16 cellular contexts compared by ENCODE assay signal in genomic region chr7:135964254-135964653, GRCh38. TPM values are rescaled to one million over a fixed set of nuclear protein-coding genes. Genes with fewer than 3 reads are reported as not detected.
DNase-seq lines count a peak whose midpoint lies in the region; ATAC-seq, FAIRE-seq and TF ChIP-seq lines count a peak whose summit lies in the region.
"Had no signal": no experiment of that assay in that cellular context is flagged by ENCODE, and none has a peak within 500 bp of the region (broad histone marks: within the 10 kb centered on the region; RNA-seq: fewer than 3 reads in every experiment).

No MANE protein-coding gene starts in this region.

- H3K9ac ChIP-seq in K562 (ENCODE audit: insufficient read depth in 1 of 2, low read depth in 2 of 2, low read length in 2 of 2) = no peak overlapping the region

- H2AFZ ChIP-seq in K562 (ENCODE audit: low read depth, low read length) = no peak overlapping the region

- peak overlapping the region in 1 of 3 donors; percentile 73 for H3K27ac Mint-ChIP-seq in IgD-negative memory B cell
- no peak overlapping the region for H3K27ac Mint-ChIP-seq in activated naive CD8-positive, alpha-beta T cell treated with anti-CD3 and anti-CD28 coated beads for 36 hours

- no peak for TF ChIP-seq RAD21 in K562 (CRISPR knock-in tag; conservative IDR thresholded peaks at IDR 0.05 in 1 of 2, IDR thresholded peaks at IDR 0.05 in 1 of 2)

- H3K9me3 Mint-ChIP-seq in IgD-negative memory B cell = no peaks in the 10 kb centered on the region
- no peaks in the 10 kb centered on the region for H3K9me3 Mint-ChIP-seq in activated naive CD8-positive, alpha-beta T cell treated with anti-CD3 and anti-CD28 coated beads for 36 hours

- intact Hi-C loops in K562 (cut with micrococcal nuclease) = no loop called here

- no peaks in the 10 kb centered on the region for H3K9me1 ChIP-seq in K562 (ENCODE audit: control insufficient read depth, insufficient read depth, low read length)

- H3K4me3 Mint-ChIP-seq in IgD-negative memory B cell = peak overlapping the region in 3 of 4 donors; percentile 30 to 82 (median 63)
- H3K4me3 Mint-ChIP-seq in activated naive CD8-positive, alpha-beta T cell treated with anti-CD3 and anti-CD28 coated beads for 36 hours = no peak overlapping the region

- peaks cover 0 to 15% of the 10 kb centered on the region in 2 experiments; a peak in 4 of 5 replicates for H3K4me1 ChIP-seq in K562 (replicated peaks in 1 of 2; ENCODE audit: control insufficient read depth in 2 of 2, insufficient read depth in 2 of 2, low read length in 2 of 2)
- H3K4me1 ChIP-seq: prostate gland had no signal

- no peak overlapping the region for H3K4me3 ChIP-seq in K562
- H3K4me3 ChIP-seq: prostate gland had no signal

- TF ChIP-seq POLR2A in K562 (conservative IDR thresholded peaks at IDR 0.05) = no peak

- H3K79me2 ChIP-seq in K562 (ENCODE audit: control insufficient read depth, insufficient read depth, low read length) = peaks cover 96% of the 10 kb centered on the region

- FAIRE-seq in K562 (lab: Jason Lieb, UNC) = no peak
- FAIRE-seq: endothelial cell of umbilical vein had no signal

- no peak for TF ChIP-seq CTCF in K562 (IDR thresholded peaks at IDR 0.05 in 2 of 3, conservative IDR thresholded peaks at IDR 0.05 in 1 of 3; ENCODE audit: insufficient read depth in 2 of 3, low read depth in 1 of 3, low read length in 3 of 3)

- H3K36me3 ChIP-seq in K562 (ENCODE audit: control insufficient read depth, insufficient read depth, low read length) = peaks cover 39% of the 10 kb centered on the region
- H3K36me3 ChIP-seq: prostate gland had no signal

- no TSS peak for BruUV-seq in K562 (replicated peaks; lab: Mats Ljungman, UMichigan)

- DNase-seq in CD1c-positive myeloid dendritic cell (ENCODE audit: extremely low spot score) (peak; percentile 49), K562 (ENCODE audit: extremely low read depth in 1 of 4, low spot score in 3 of 4) (no peak), myocyte (ENCODE audit: low read depth) (peak; percentile 20), NCI-H1694 treated with DMSO at 0.1 percent for 48 hours (lab: John Stamatoyannopoulos, UW) (no peak)
- DNase-seq in activated naive CD8-positive, alpha-beta T cell treated with anti-CD3 and anti-CD28 coated beads for 36 hours = no peak
- DNase-seq in activated CD8-positive, alpha-beta memory T cell treated with anti-CD3 and anti-CD28 coated beads, Interleukin-2, amount 50 U/mL, for 48 hours = no peak
- DNase-seq: activated effector memory CD4-positive, alpha-beta T cell treated with Interleukin-2 at 50 U/mL for 16 hours; BE2C; heart right ventricle; Karpas-422; PC-3; stimulated activated naive CD8-positive, alpha-beta T cell treated with anti-CD3 and anti-CD28 coated beads, Interleukin-15, Interleukin-2, amounts not matched to agents 100 U/mL and 50 U/mL, for 24 hours had no signal

- in situ Hi-C loops in K562 (cut with MboI) = loop anchor here (10.0 to 25.0 kb wide), 2 partner anchors 449 to 1302 kb away; partner anchors contain the start of gene CNOT4

- peak overlapping the region; percentile 1; the same call in 1 of the 3 replicates for H3K27ac ChIP-seq in K562 (ENCODE audit: extremely low read depth, low read depth, low read length)
- H3K27ac ChIP-seq: prostate gland had no signal

- H3K27me3 Mint-ChIP-seq in IgD-negative memory B cell = no peaks in the 10 kb centered on the region
- H3K27me3 Mint-ChIP-seq in activated naive CD8-positive, alpha-beta T cell treated with anti-CD3 and anti-CD28 coated beads for 36 hours = no peaks in the 10 kb centered on the region

- H3K9me3 ChIP-seq in K562 (replicated peaks; ENCODE audit: control insufficient read depth, insufficient read depth, low read depth, low read length) = no peaks in the 10 kb centered on the region
- H3K9me3 ChIP-seq: BE2C, heart right ventricle, prostate gland had no signal

- no peak overlapping the region for H3K4me2 ChIP-seq in K562 (ENCODE audit: insufficient read depth, low read length)

- POLR2A ChIA-PET in K562 (lab: Yijun Ruan, JAX) = interaction anchor here (0.6 to 2.2 kb wide), 4 partner anchors 10 to 245 kb away, joined by 3 to 14 read pairs (median 3); no protein-coding TSS in a partner anchor

- peaks cover 12% of the 10 kb centered on the region for H3K36me3 Mint-ChIP-seq in IgD-negative memory B cell
- peaks cover 34% of the 10 kb centered on the region for H3K36me3 Mint-ChIP-seq in activated naive CD8-positive, alpha-beta T cell treated with anti-CD3 and anti-CD28 coated beads for 36 hours

- 42% methylated on average over 2 of the region's 2 CpGs for WGBS in K562 (ENCODE audit: insufficient coverage, low coverage, missing lambda C conversion rate)

- peak; percentile 15 for ATAC-seq in K562
- ATAC-seq in GM18868 (IDR thresholded peaks at IDR 0.05; ENCODE audit: unreplicated experiment) = no peak
- ATAC-seq: PC-3; stimulated activated naive CD8-positive, alpha-beta T cell treated with anti-CD3 and anti-CD28 coated beads, Interleukin-15, Interleukin-2, amounts not matched to agents 100 U/mL and 50 U/mL, for 24 hours had no signal

- no peaks in the 10 kb centered on the region for H3K27me3 ChIP-seq in K562 (ENCODE audit: control insufficient read depth in 2 of 2, insufficient read depth in 2 of 2, low read length in 2 of 2)
- H3K27me3 ChIP-seq: BE2C, heart right ventricle had no signal

- CTCF ChIA-PET in K562 (lab: Yijun Ruan, JAX; ENCODE audit: low intra/inter-chr PET ratio) = no interaction called here

- no peaks in the 10 kb centered on the region for H4K20me1 ChIP-seq in K562 (replicated peaks; ENCODE audit: control insufficient read depth, insufficient read depth, low read length)

- no peak for TF ChIP-seq EP300 in K562 (IDR thresholded peaks at IDR 0.05; ENCODE audit: low read length)

- H3K4me1 Mint-ChIP-seq in IgD-negative memory B cell = peaks cover 72 to 85% (median 78%) of the 10 kb centered on the region in 3 donors
- peaks cover 73% of the 10 kb centered on the region for H3K4me1 Mint-ChIP-seq in activated naive CD8-positive, alpha-beta T cell treated with anti-CD3 and anti-CD28 coated beads for 36 hours

TF ChIP-seq in K562, 482 proteins besides CTCF, POLR2A, EP300 and RAD21:
- TF ChIP-seq JUND (IDR thresholded peaks at IDR 0.05; ENCODE audit: borderline replicate concordance, low read depth, low read length) = no peak
- 0 out of 3 replicates have a peak, but pooled peaks have one; percentile 33 for TF ChIP-seq JUND (tag; IDR thresholded peaks at IDR 0.05; ENCODE audit: borderline replicate concordance, low read depth, low read length)
- TF ChIP-seq FUS (optimal IDR thresholded peaks at IDR 0.05; ENCODE audit: low read depth, low read length) = no peak
- TF ChIP-seq RBFOX2 (IDR thresholded peaks at IDR 0.05; ENCODE audit: low read depth, low read length) = 0 out of 2 replicates have a peak, but pooled peaks have one; percentile 8
- TF ChIP-seq SRSF1 (IDR thresholded peaks at IDR 0.05; ENCODE audit: low read depth, low read length) = no peak
- TF ChIP-seq TBP (optimal IDR thresholded peaks at IDR 0.05; ENCODE audit: low read depth, low read length) = no peak
- no peak for TF ChIP-seq TFAP4 (CRISPR knock-in tag; IDR thresholded peaks at IDR 0.05; ENCODE audit: borderline replicate concordance)
- TF ChIP-seq NFE2 (IDR thresholded peaks at IDR 0.05; ENCODE audit: low read depth) = 0 out of 2 replicates have a peak, but pooled peaks have one; percentile 3
- TF ChIP-seq HDAC3 (IDR thresholded peaks at IDR 0.05; ENCODE audit: borderline replicate concordance, partially characterized antibody) = no peak
- no peak for TF ChIP-seq PCBP2 (IDR thresholded peaks at IDR 0.05; ENCODE audit: low read depth, low read length, poor library complexity, severe bottlenecking)
- 0 out of 2 replicates have a peak, but pooled peaks have one; percentile 12 for TF ChIP-seq SAFB (IDR thresholded peaks at IDR 0.05; ENCODE audit: borderline replicate concordance, low read depth, low read length)
TF ChIP-seq in K562: peak in this region for 4.

RNA-seq across cellular contexts. Expression of gene MTPN, which starts 12.9 kb away (rescaled TPM):
- polyA plus RNA-seq in IgD-negative memory B cell (235 TPM), K562 (2011; rRNA removed) (189 and 191 TPM in 2 replicates), K562 (2014; fragmentation: Illumina TruSeq; extraction: Trizol) (224 and 243 TPM in 2 replicates), K562 (2014; fragmentation: Nextera tagmentation; extraction: Ambion mirVana) (10 to 100 TPM; 68.5 to 68.6 TPM), K562 (2014; rRNA removed) (133 and 148 TPM in 2 replicates)
- 24.4 and 41.1 TPM in 2 replicates for total RNA-seq in K562 (2011; cell fraction: chromatin; rRNA removed; ENCODE audit: low replicate concordance)
- 26.7 and 34.1 TPM in 2 replicates for total RNA-seq in K562 (2011; cell fraction: nucleolus; rRNA removed)
- 43.8 and 76.6 TPM in 2 replicates for total RNA-seq in K562 (2011; cell fraction: nucleoplasm; rRNA removed)
- total RNA-seq in K562 (2014; rRNA removed) (94.4 and 128 TPM in 2 replicates), K562 (2014; rRNA removed; fragmentation: Illumina TruSeq; extraction: Trizol) (156 and 189 TPM in 2 replicates), K562 (2015; rRNA removed; fragmentation: Illumina TruSeq; extraction: Trizol) (154 and 159 TPM in 2 replicates), K562 (2021) (236 and 261 TPM in 2 replicates), myocyte (129 and 135 TPM in 2 replicates)
- 69.3 and 142 TPM in 2 replicates for polyA plus RNA-seq in K562 (2011; cell fraction: cytosol; rRNA removed)
- 61.0 and 67.9 TPM in 2 replicates for polyA plus RNA-seq in K562 (2011; cell fraction: nucleus; rRNA removed)
- polyA plus RNA-seq in K562 (2012) = 190 and 199 TPM in 2 replicates
- 247 and 299 TPM in 2 replicates for polyA minus RNA-seq in K562 (2011; rRNA and poly(A)+ RNA removed)
- 168 and 172 TPM in 2 replicates for polyA minus RNA-seq in K562 (2011; cell fraction: cytosol; rRNA and poly(A)+ RNA removed)
- 70.3 and 88.3 TPM in 2 replicates for polyA minus RNA-seq in K562 (2011; cell fraction: nucleus; rRNA and poly(A)+ RNA removed)
- polyA plus RNA-seq in myocyte (2012) = 151 TPM
- 100 to 1,000 TPM; 136 to 139 TPM for total RNA-seq in activated naive CD8-positive, alpha-beta T cell treated with anti-CD3 and anti-CD28 coated beads for 36 hours

Comparison
In these comparisons a context has a peak if more than half of its experiments do, and no peak if none do; other contexts are left out.
1. DNase-seq: peak in CD1c-positive myeloid dendritic cell (single experiment) and myocyte (single experiment); none in K562 (0 of 4), activated naive CD8-positive, alpha-beta T cell treated with anti-CD3 and anti-CD28 coated beads for 36 hours (single experiment), NCI-H1694 treated with DMSO at 0.1 percent for 48 hours (single experiment) and activated CD8-positive, alpha-beta memory T cell treated with anti-CD3 and anti-CD28 coated beads, Interleukin-2, amount 50 U/mL, for 48 hours (single experiment).